1 cellular context compared by ENCODE assay signal in the genomic region with DNA sequence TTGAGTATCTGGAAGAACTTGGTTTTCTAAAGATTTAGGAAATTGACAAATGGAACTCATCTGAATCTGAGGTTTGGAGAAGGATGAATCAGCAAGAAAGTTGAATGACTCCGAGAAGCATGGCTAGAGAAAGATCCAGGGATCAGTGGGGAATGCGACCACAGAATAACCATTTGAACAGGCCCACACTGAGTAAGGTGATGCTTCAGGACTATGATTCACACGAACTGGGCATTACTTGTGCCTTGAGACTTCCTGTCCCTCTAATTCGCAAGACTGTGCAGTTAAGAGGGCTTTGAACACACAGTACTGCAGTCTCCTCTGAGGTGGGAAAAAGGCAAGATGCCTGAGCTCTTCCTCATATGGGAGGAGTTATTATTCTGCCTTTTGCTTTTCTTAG.
TF ChIP-seq lines count a peak whose summit lies in the region.

No MANE protein-coding gene starts in this region.

TF ChIP-seq in WTC11, 78 proteins besides CTCF, POLR2A, EP300 and RAD21 (continued from another document):
- no peak for TF ChIP-seq IRF1 (CRISPR knock-in tag; IDR thresholded peaks at IDR 0.05)
